In the genomic region with DNA sequence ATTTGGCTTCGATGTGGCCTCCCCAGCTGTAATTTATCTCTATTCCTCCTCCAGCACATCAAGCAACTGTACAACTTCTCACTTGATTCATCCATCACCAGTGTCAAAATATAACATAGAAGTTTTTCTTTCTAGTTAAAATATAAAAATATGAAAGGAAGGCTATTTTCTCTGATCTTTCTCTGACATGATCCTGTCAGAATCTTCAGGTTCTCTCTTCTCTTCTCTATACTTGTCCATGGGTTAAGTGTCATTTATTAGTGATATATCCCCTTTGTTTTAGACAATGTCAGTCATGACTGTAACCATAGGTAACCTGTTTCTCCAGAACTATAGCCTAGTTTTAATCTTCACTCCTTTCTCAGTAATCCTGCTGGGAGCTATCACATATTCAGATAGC, we compare ENCODE assay signal across 25 cellular contexts.
"Had no signal": no experiment of that assay in that cellular context is flagged by ENCODE, and none has a peak within 500 bp of the region (broad histone marks: within the 10 kb centered on the region; RNA-seq: fewer than 3 reads in every experiment).

No MANE protein-coding gene starts in this region.

- DNase-seq: colonic mucosa; cortex of kidney; dermis blood vessel endothelial cell; dorsolateral prefrontal cortex; effector CD4-positive, alpha-beta T cell; effector CD8-positive, alpha-beta T cell; effector memory CD4-positive, alpha-beta T cell; effector memory CD8-positive, alpha-beta T cell; endodermal cell; erythroblast; esophagus squamous epithelium; foreskin fibroblast; foreskin keratinocyte; foreskin melanocyte; gastrocnemius medialis; glutamatergic neuron; head of caudate nucleus; heart left ventricle; heart right ventricle had no signal

- H3K9me3 Mint-ChIP-seq: dendritic cell treated with granulocyte-macrophage colony-stimulating factor and Interleukin-4, amounts not matched to agents 40 ng/mL and 50 ng/mL, for 4 days had no signal

- H3K27ac ChIP-seq: colonic mucosa, coronary artery, dorsolateral prefrontal cortex, epithelial cell of prostate, esophagus muscularis mucosa, esophagus squamous epithelium, foreskin keratinocyte, gastrocnemius medialis, gastroesophageal sphincter, heart left ventricle, heart right ventricle had no signal

- H3K36me3 ChIP-seq: colonic mucosa, esophagus muscularis mucosa, esophagus squamous epithelium, gastrocnemius medialis, gastroesophageal sphincter, heart left ventricle, heart right ventricle had no signal

- H3K4me3 Mint-ChIP-seq: dendritic cell treated with granulocyte-macrophage colony-stimulating factor and Interleukin-4, amounts not matched to agents 40 ng/mL and 50 ng/mL, for 4 days; effector memory CD8-positive, alpha-beta T cell; endodermal cell had no signal

- H3K9me3 ChIP-seq: colonic mucosa, esophagus muscularis mucosa, esophagus squamous epithelium, gastrocnemius medialis, gastroesophageal sphincter, heart left ventricle, heart right ventricle had no signal

- ATAC-seq: effector memory CD8-positive, alpha-beta T cell; esophagus mucosa; foreskin keratinocyte; gastrocnemius medialis; gastroesophageal sphincter; heart left ventricle; heart right ventricle had no signal

- H3K4me1 ChIP-seq: colonic mucosa, esophagus muscularis mucosa, esophagus squamous epithelium, foreskin keratinocyte, gastrocnemius medialis, gastroesophageal sphincter, heart left ventricle, heart right ventricle had no signal

- H3K27me3 ChIP-seq: colonic mucosa, esophagus muscularis mucosa, esophagus squamous epithelium, foreskin keratinocyte, gastrocnemius medialis, gastroesophageal sphincter had no signal

- H3K4me3 ChIP-seq: colonic mucosa, coronary artery, dorsolateral prefrontal cortex, esophagus muscularis mucosa, esophagus squamous epithelium, gastrocnemius medialis, gastroesophageal sphincter, heart left ventricle, heart right ventricle had no signal
